In genomic region chr6:155832596-155832995, GRCh38 we compare ENCODE assay signal across 12 cellular contexts.
DNase-seq lines count a peak whose midpoint lies in the region; ATAC-seq and TF ChIP-seq lines count a peak whose summit lies in the region.
"Had no signal": no experiment of that assay in that cellular context is flagged by ENCODE, and none has a peak within 500 bp of the region (broad histone marks: within the 10 kb centered on the region; RNA-seq: fewer than 3 reads in every experiment).

No MANE protein-coding gene starts in this region.

- H3K4me1 ChIP-seq in mesenchymal stem cell (ENCODE audit: control insufficient read depth, insufficient read depth, low read depth, low read length): peaks cover 1% of the 10 kb centered on the region
- H3K4me1 ChIP-seq: vagina had no signal

- no peaks in the 10 kb centered on the region for H3K27me3 ChIP-seq in mesenchymal stem cell (ENCODE audit: control insufficient read depth in 1 of 2, insufficient read depth in 1 of 2, low read length in 2 of 2)
- H3K27me3 ChIP-seq: vagina had no signal

- H3K27ac ChIP-seq in mesenchymal stem cell (ENCODE audit: low read length, poor library complexity, severe bottlenecking): no peak overlapping the region
- H3K27ac ChIP-seq: vagina had no signal

- peak; percentile 1 for DNase-seq in G401 (ENCODE audit: low spot score)
- DNase-seq in NCI-H187 treated with DMSO at 0.1 percent for 48 hours (lab: John Stamatoyannopoulos, UW): peak; percentile 33
- peak; percentile 76 for DNase-seq in choroid plexus epithelial cell (ENCODE audit: low read depth)
- DNase-seq in mesenchymal stem cell: peak; percentile 89
- no peak for DNase-seq in activated CD4-positive, alpha-beta T cell treated with anti-CD3 and anti-CD28 coated beads for 48 hours
- no peak for DNase-seq in midbrain (lab: John Stamatoyannopoulos, UW)
- DNase-seq: activated CD4-positive, alpha-beta T cell treated with anti-CD3 and anti-CD28 coated beads, Interleukin-2, amount 50 U/mL, for 4 hours; activated naive CD4-positive, alpha-beta T cell treated with anti-CD3 and anti-CD28 coated beads, Interleukin-2, amount 10 ng/mL, durations not matched to agents 7 days and 5 days; DMS153; naive thymus-derived CD8-positive, alpha-beta T cell had no signal

- peaks cover 9% of the 10 kb centered on the region for H3K9me3 ChIP-seq in mesenchymal stem cell (ENCODE audit: control insufficient read depth, low read length)
- H3K9me3 ChIP-seq: vagina had no signal

- no peak overlapping the region for H3K4me2 ChIP-seq in mesenchymal stem cell (ENCODE audit: low read length, poor library complexity, severe bottlenecking)

- no peaks in the 10 kb centered on the region for H3K79me1 ChIP-seq in mesenchymal stem cell (replicated peaks; ENCODE audit: low read length, poor library complexity, severe bottlenecking)

- no peak overlapping the region for H2BK5ac ChIP-seq in mesenchymal stem cell (ENCODE audit: low read depth, low read length, poor library complexity, severe bottlenecking)

- H3K4ac ChIP-seq in mesenchymal stem cell (ENCODE audit: low read depth in 1 of 2, low read length in 2 of 2): no peak overlapping the region

- H3K14ac ChIP-seq in mesenchymal stem cell (ENCODE audit: low read length in 2 of 2): no peak overlapping the region

- no peak overlapping the region for H4K91ac ChIP-seq in mesenchymal stem cell (ENCODE audit: low read length)

- no peak overlapping the region for H3K4me3 ChIP-seq in choroid plexus epithelial cell (ENCODE audit: low read depth, low read length)
- H3K4me3 ChIP-seq in mesenchymal stem cell (ENCODE audit: insufficient read depth in 1 of 2, low read depth in 1 of 2, low read length in 2 of 2): no peak overlapping the region
- H3K4me3 ChIP-seq: vagina had no signal

- 94% methylated on average over 2 of the region's 4 CpGs for WGBS in mesenchymal stem cell

- H3K23ac ChIP-seq in mesenchymal stem cell (ENCODE audit: low read length in 2 of 2): no peak overlapping the region

- no peak overlapping the region for H4K8ac ChIP-seq in mesenchymal stem cell (ENCODE audit: low read length)

- no peak overlapping the region for H2AK5ac ChIP-seq in mesenchymal stem cell (ENCODE audit: low read length, severe bottlenecking)

- in situ Hi-C loops in G401 (cut with HindIII; ENCODE audit: low sequenced_read_pairs): no loop called here

- TF ChIP-seq CTCF in choroid plexus epithelial cell (conservative IDR thresholded peaks at IDR 0.05; ENCODE audit: low read depth, low read length): peak; percentile 17

- no peak overlapping the region for H3K9ac ChIP-seq in mesenchymal stem cell (ENCODE audit: low read length)

- no peak overlapping the region for H3K18ac ChIP-seq in mesenchymal stem cell (ENCODE audit: low read depth in 1 of 2, low read length in 2 of 2)

- H2BK120ac ChIP-seq in mesenchymal stem cell (ENCODE audit: low read depth, low read length): no peak overlapping the region

- H2BK12ac ChIP-seq in mesenchymal stem cell (ENCODE audit: low read length in 2 of 2): no peak overlapping the region

- ATAC-seq in GM18873 (IDR thresholded peaks at IDR 0.05; ENCODE audit: low FRiP score, unreplicated experiment): no peak
- ATAC-seq: naive thymus-derived CD8-positive, alpha-beta T cell had no signal

- H2BK15ac ChIP-seq in mesenchymal stem cell (ENCODE audit: low read depth, poor library complexity, severe bottlenecking): no peak overlapping the region

- no peaks in the 10 kb centered on the region for H3K36me3 ChIP-seq in mesenchymal stem cell (ENCODE audit: control insufficient read depth in 1 of 2, insufficient read depth in 2 of 2, low read depth in 1 of 2, low read length in 2 of 2)
- H3K36me3 ChIP-seq: vagina had no signal

- H2AFZ ChIP-seq in mesenchymal stem cell (ENCODE audit: low read depth, low read length): no peak overlapping the region

Comparison
In these comparisons a context has a peak if more than half of its experiments do, and no peak if none do; other contexts are left out.
1. DNase-seq: peak in G401 (single experiment), NCI-H187 treated with DMSO at 0.1 percent for 48 hours (single experiment), choroid plexus epithelial cell (single experiment) and mesenchymal stem cell (single experiment); none in activated CD4-positive, alpha-beta T cell treated with anti-CD3 and anti-CD28 coated beads for 48 hours (single experiment) and midbrain (single experiment).